ENCODE assay signal across 1 cellular context in the genomic region with DNA sequence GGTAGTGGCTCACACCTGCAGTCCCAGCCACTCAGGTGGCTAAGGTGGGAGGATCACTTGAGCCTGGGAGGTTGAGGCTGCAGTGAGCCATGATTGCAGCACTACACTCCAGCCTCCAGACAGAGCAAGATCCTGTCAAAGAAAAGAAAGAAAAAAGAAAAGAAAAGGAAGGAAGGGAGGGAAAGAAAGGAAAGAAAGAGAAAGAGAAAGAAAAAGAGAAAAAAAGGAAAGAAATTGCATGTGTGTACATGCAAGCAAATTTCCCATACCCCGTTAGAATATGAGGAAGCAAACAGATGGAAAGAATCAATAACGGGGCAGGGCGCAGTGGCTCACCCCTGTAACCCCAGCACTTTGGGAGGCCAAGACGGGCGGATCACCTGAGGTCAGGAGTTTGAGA.
TF ChIP-seq lines count a peak whose summit lies in the region.

No MANE protein-coding gene starts in this region.

TF ChIP-seq in HepG2, 621 proteins besides CTCF, POLR2A, EP300 and RAD21:
- 0 out of 2 replicates have a peak, but pooled peaks have one; percentile 25 for TF ChIP-seq AHR (CRISPR knock-in tag; IDR thresholded peaks at IDR 0.05)
- TF ChIP-seq ZNF441 (CRISPR knock-in tag; IDR thresholded peaks at IDR 0.05; ENCODE audit: borderline replicate concordance): no peak
